1 cellular context compared by ENCODE assay signal in genomic region chr15:34753236-34753894, GRCh38.
A peak's percentile ranks its signal among the peaks of the same experiment; 100 is the strongest.
TF ChIP-seq lines count a peak whose summit lies in the region.

No MANE protein-coding gene starts in this region.

TF ChIP-seq in K562, 482 proteins besides CTCF, POLR2A, EP300 and RAD21 (continued from another document):
- TF ChIP-seq REST (CRISPR knock-in tag; IDR thresholded peaks at IDR 0.05; ENCODE audit: low read depth): peak; percentile 96
- TF ChIP-seq JUNB (CRISPR knock-in tag; conservative IDR thresholded peaks at IDR 0.05): no peak
- peak; percentile 63 for TF ChIP-seq ZNF766 (CRISPR knock-in tag; conservative IDR thresholded peaks at IDR 0.05)
- TF ChIP-seq ASH1L (IDR thresholded peaks at IDR 0.05; ENCODE audit: borderline replicate concordance, low read depth, partially characterized antibody): no peak
- no peak for TF ChIP-seq NCOA6 (IDR thresholded peaks at IDR 0.05)
- no peak for TF ChIP-seq ATF7 (IDR thresholded peaks at IDR 0.05)
- peak; percentile 26 to 51; a peak in 1 of 4 replicates for TF ChIP-seq FOXK2 (conservative IDR thresholded peaks at IDR 0.05 in 1 of 2, IDR thresholded peaks at IDR 0.05 in 1 of 2; ENCODE audit: low read depth in 2 of 2)
- 0 out of 2 replicates have a peak, but pooled peaks have one; percentile 68 for TF ChIP-seq PRMT5 (CRISPR knock-in tag; IDR thresholded peaks at IDR 0.05)
- no peak for TF ChIP-seq SMC3 (conservative IDR thresholded peaks at IDR 0.05; ENCODE audit: insufficient read depth, low read depth, low read length)
- TF ChIP-seq MCM5 (IDR thresholded peaks at IDR 0.05; ENCODE audit: low read depth): no peak
- 0 out of 2 replicates have a peak, but pooled peaks have one; percentile 29 for TF ChIP-seq SMAD4 (CRISPR knock-in tag; conservative IDR thresholded peaks at IDR 0.05)
- no peak for TF ChIP-seq SIN3A (IDR thresholded peaks at IDR 0.05; ENCODE audit: borderline replicate concordance in 2 of 2, control insufficient read depth in 1 of 2, low read depth in 2 of 2, low read length in 2 of 2)
- no peak for TF ChIP-seq SP2 (IDR thresholded peaks at IDR 0.05; ENCODE audit: extremely low read depth, low read depth, low read length, poor library complexity, severe bottlenecking)
- TF ChIP-seq HDAC2 (IDR thresholded peaks at IDR 0.05): peak; percentile 67
- no peak for TF ChIP-seq E2F4 (CRISPR knock-in tag; IDR thresholded peaks at IDR 0.05; ENCODE audit: low read depth)
